Comparison of ENCODE assay signal across 8 cellular contexts in genomic region chr16:79601978-79602609, GRCh38. TPM values are rescaled to one million over a fixed set of nuclear protein-coding genes. Genes with fewer than 3 reads are reported as not detected.
DNase-seq lines count a peak whose midpoint lies in the region; ATAC-seq and TF ChIP-seq lines count a peak whose summit lies in the region.

No MANE protein-coding gene starts in this region.

- H3K36me3 Mint-ChIP-seq in activated naive CD8-positive, alpha-beta T cell treated with anti-CD3 and anti-CD28 coated beads for 36 hours: no peaks in the 10 kb centered on the region

- peaks cover 3% of the 10 kb centered on the region for H3K4me1 ChIP-seq in cardiac muscle cell (ENCODE audit: low read depth)
- H3K4me1 ChIP-seq in ovary (ENCODE audit: insufficient read depth): peaks cover under 1% of the 10 kb centered on the region
- peaks cover 10% of the 10 kb centered on the region for H3K4me1 ChIP-seq in thymus (ENCODE audit: control insufficient read depth, insufficient read depth, low read length)

- DNase-seq in DMS153 treated with DMSO at 0.1 percent for 48 hours (lab: John Stamatoyannopoulos, UW; ENCODE audit: unreplicated experiment) (peak; percentile 78), LHCN-M2 (ENCODE audit: low read depth) (peak; percentile 83), SK-N-DZ (ENCODE audit: low spot score) (peak; percentile 61), cardiac muscle cell (ENCODE audit: low read depth in 1 of 2, low spot score in 1 of 2) (peak; percentile 84 to 88), ovary (peak; percentile 84 to 91 (median 89))
- peak; percentile 64 for DNase-seq in activated naive CD8-positive, alpha-beta T cell treated with anti-CD3 and anti-CD28 coated beads for 36 hours

- peaks cover 77% of the 10 kb centered on the region for H3K27me3 Mint-ChIP-seq in activated naive CD8-positive, alpha-beta T cell treated with anti-CD3 and anti-CD28 coated beads for 36 hours

- no peak for TF ChIP-seq POLR2A in ovary (IDR thresholded peaks at IDR 0.05)

- H3K4me3 Mint-ChIP-seq in activated naive CD8-positive, alpha-beta T cell treated with anti-CD3 and anti-CD28 coated beads for 36 hours: no peak overlapping the region

- TF ChIP-seq CTCF in cardiac muscle cell (IDR thresholded peaks at IDR 0.05; ENCODE audit: low read depth, low read length) (peak; percentile 77), ovary (IDR thresholded peaks at IDR 0.05) (peak; percentile 65 to 78 (median 71))

- 1 to 2% (median 1%) methylated on average over 15 of the region's 15 CpGs for whole genome bisulfite sequencing in ovary, 3 donors
- WGBS in thymus: 4% methylated on average over 15 of the region's 15 CpGs

- TF ChIP-seq EP300 in ovary (IDR thresholded peaks at IDR 0.05): no peak

- H3K27me3 ChIP-seq in cardiac muscle cell: peaks cover 2% of the 10 kb centered on the region
- H3K27me3 ChIP-seq in ovary: no peaks in the 10 kb centered on the region
- H3K27me3 ChIP-seq in thymus (ENCODE audit: control insufficient read depth, insufficient read depth): peaks cover 18% of the 10 kb centered on the region

- H3K27ac Mint-ChIP-seq in activated naive CD8-positive, alpha-beta T cell treated with anti-CD3 and anti-CD28 coated beads for 36 hours: no peak overlapping the region

- intact Hi-C loops in ovary (cut with DNase I): loop anchor here (5.0 to 10.0 kb wide), 7 partner anchors 153 to 1487 kb away; no protein-coding TSS in a partner anchor

- peak overlapping the region; percentile 42 for H3K4me3 ChIP-seq in cardiac muscle cell
- H3K4me3 ChIP-seq in ovary: peak overlapping the region; percentile 93
- H3K4me3 ChIP-seq in thymus (ENCODE audit: low read length): peak overlapping the region; percentile 58

- H3K9me3 Mint-ChIP-seq in activated naive CD8-positive, alpha-beta T cell treated with anti-CD3 and anti-CD28 coated beads for 36 hours: no peaks in the 10 kb centered on the region

- H3K4me1 Mint-ChIP-seq in activated naive CD8-positive, alpha-beta T cell treated with anti-CD3 and anti-CD28 coated beads for 36 hours: peaks cover 19% of the 10 kb centered on the region

- no peaks in the 10 kb centered on the region for H3K36me3 ChIP-seq in cardiac muscle cell
- no peaks in the 10 kb centered on the region for H3K36me3 ChIP-seq in ovary
- H3K36me3 ChIP-seq in thymus (ENCODE audit: control insufficient read depth, insufficient read depth): no peaks in the 10 kb centered on the region

- no peak for ATAC-seq in HG03139 (IDR thresholded peaks at IDR 0.05; ENCODE audit: unreplicated experiment)

- no peak overlapping the region for H3K27ac ChIP-seq in cardiac muscle cell
- peak overlapping the region in 1 of 2 donors; percentile 95 for H3K27ac ChIP-seq in ovary
- H3K27ac ChIP-seq in thymus (ENCODE audit: low read depth): peak overlapping the region; percentile 15

- no peaks in the 10 kb centered on the region for H3K9me3 ChIP-seq in cardiac muscle cell (ENCODE audit: low read depth)
- no peaks in the 10 kb centered on the region for H3K9me3 ChIP-seq in ovary
- no peaks in the 10 kb centered on the region for H3K9me3 ChIP-seq in thymus (ENCODE audit: control insufficient read depth)

RNA-seq across cellular contexts. Expression of gene MAF, which starts 1.6 kb away (rescaled TPM):
- 2.4 and 2.6 TPM in 2 replicates for total RNA-seq in LHCN-M2 (2014; rRNA removed)
- polyA plus RNA-seq in LHCN-M2 (2012): 2.8 TPM
- polyA plus RNA-seq in SK-N-DZ (2014; cell fraction: cytosol; rRNA removed): not detected in 2 replicates
- not detected in 2 replicates for polyA plus RNA-seq in SK-N-DZ (2014; cell fraction: nucleus; rRNA removed)
- total RNA-seq in activated naive CD8-positive, alpha-beta T cell treated with anti-CD3 and anti-CD28 coated beads for 36 hours: under 1 TPM; 0.36 to 0.54 TPM
- total RNA-seq in cardiac muscle cell: 18.7 and 21.5 TPM in 2 replicates
- polyA plus RNA-seq in cardiac muscle cell: 3.7 and 5.9 TPM in 2 replicates
- 100 to 1,000 TPM in 3 of 7 donors, 10 to 100 TPM in 4; 61.5 to 196 (median 83.5) TPM for total RNA-seq in ovary
- 10 to 100 TPM; 41.1 to 41.5 TPM for polyA plus RNA-seq in ovary
- 42.2 TPM for polyA plus RNA-seq in thymus

Comparison
In these comparisons a context has a peak if more than half of its experiments do, and no peak if none do; other contexts are left out.
1. H3K4me3 ChIP-seq: peak in every context shown above with its lines; median percentile 93 in ovary; 58 in thymus; 42 in cardiac muscle cell.